13 cellular contexts compared by ENCODE assay signal in genomic region chr16:78478267-78478821, GRCh38.
DNase-seq lines count a peak whose midpoint lies in the region; ATAC-seq and TF ChIP-seq lines count a peak whose summit lies in the region.
"Had no signal": no experiment of that assay in that cellular context is flagged by ENCODE, and none has a peak within 500 bp of the region (broad histone marks: within the 10 kb centered on the region; RNA-seq: fewer than 3 reads in every experiment).

No MANE protein-coding gene starts in this region.

- no peak overlapping the region for H3K4me3 ChIP-seq in naive thymus-derived CD4-positive, alpha-beta T cell (ENCODE audit: low read length)
- H3K4me3 ChIP-seq in lower lobe of right lung: no peak overlapping the region
- H3K4me3 ChIP-seq: cardiac muscle cell had no signal

- ATAC-seq in naive thymus-derived CD4-positive, alpha-beta T cell: peak; percentile 54
- no peak for ATAC-seq in lower lobe of right lung
- ATAC-seq: right cardiac atrium; stimulated activated memory B cell treated with anti-CD40 and anti-IgM and Interleukin-4, amounts not matched to agents 10 μg/mL and 1 μg/mL and 100 μg/mL, for 72 hours had no signal

- no peaks in the 10 kb centered on the region for H3K9me3 ChIP-seq in naive thymus-derived CD4-positive, alpha-beta T cell (ENCODE audit: control insufficient read depth in 2 of 3, low read length in 3 of 3)
- H3K9me3 ChIP-seq in lower lobe of right lung: no peaks in the 10 kb centered on the region

- no peak overlapping the region for H3K27ac ChIP-seq in naive thymus-derived CD4-positive, alpha-beta T cell (ENCODE audit: low read depth, low read length)
- no peak overlapping the region for H3K27ac ChIP-seq in lower lobe of right lung
- H3K27ac ChIP-seq: cardiac muscle cell had no signal

- no peak overlapping the region for H3K27ac Mint-ChIP-seq in activated CD4-positive, alpha-beta memory T cell treated with anti-CD3 and anti-CD28 coated beads for 36 hours
- H3K27ac Mint-ChIP-seq in naive thymus-derived CD4-positive, alpha-beta T cell: no peak overlapping the region
- H3K27ac Mint-ChIP-seq: stimulated activated memory B cell treated with anti-CD40 and anti-IgM and Interleukin-4, amounts not matched to agents 10 μg/mL and 1 μg/mL and 100 μg/mL, for 72 hours had no signal

- DNase-seq in NOMO-1 (lab: John Stamatoyannopoulos, UW; ENCODE audit: unreplicated experiment in 2 of 2) (peak; percentile 7 to 27), NOMO-1 treated with dmso at 0.1 percent for 144 hours (lab: John Stamatoyannopoulos, UW; ENCODE audit: unreplicated experiment) (no peak), AG08395 (ENCODE audit: low spot score) (no peak), NCI-H526 treated with DMSO at 0.1 percent for 48 hours (lab: John Stamatoyannopoulos, UW) (no peak), lower lobe of right lung (no peak)
- peak; percentile 31 for DNase-seq in activated CD4-positive, alpha-beta memory T cell treated with anti-CD3 and anti-CD28 coated beads for 36 hours
- DNase-seq in naive thymus-derived CD4-positive, alpha-beta T cell: peak in 3 of 9 donors; percentile 5 to 8 (median 7)
- DNase-seq: activated CD4-positive, CD25-positive, alpha-beta regulatory T cell treated with anti-CD3 and anti-CD28 coated beads, Interleukin-2, amount 50 U/mL, for 72 hours; NCI-H446; right cardiac atrium had no signal

- no peaks in the 10 kb centered on the region for H3K27me3 Mint-ChIP-seq in activated CD4-positive, alpha-beta memory T cell treated with anti-CD3 and anti-CD28 coated beads for 36 hours
- H3K27me3 Mint-ChIP-seq in naive thymus-derived CD4-positive, alpha-beta T cell: no peaks in the 10 kb centered on the region
- H3K27me3 Mint-ChIP-seq: stimulated activated memory B cell treated with anti-CD40 and anti-IgM and Interleukin-4, amounts not matched to agents 10 μg/mL and 1 μg/mL and 100 μg/mL, for 72 hours had no signal

- H3K4me3 Mint-ChIP-seq in activated CD4-positive, alpha-beta memory T cell treated with anti-CD3 and anti-CD28 coated beads for 36 hours: no peak overlapping the region
- no peak overlapping the region for H3K4me3 Mint-ChIP-seq in naive thymus-derived CD4-positive, alpha-beta T cell
- H3K4me3 Mint-ChIP-seq: stimulated activated memory B cell treated with anti-CD40 and anti-IgM and Interleukin-4, amounts not matched to agents 10 μg/mL and 1 μg/mL and 100 μg/mL, for 72 hours had no signal

- H3K36me3 Mint-ChIP-seq in activated CD4-positive, alpha-beta memory T cell treated with anti-CD3 and anti-CD28 coated beads for 36 hours: no peaks in the 10 kb centered on the region
- no peaks in the 10 kb centered on the region for H3K36me3 Mint-ChIP-seq in naive thymus-derived CD4-positive, alpha-beta T cell
- H3K36me3 Mint-ChIP-seq: stimulated activated memory B cell treated with anti-CD40 and anti-IgM and Interleukin-4, amounts not matched to agents 10 μg/mL and 1 μg/mL and 100 μg/mL, for 72 hours had no signal

- TF ChIP-seq CTCF in LNCAP (IDR thresholded peaks at IDR 0.05) (peak; percentile 48), lower lobe of right lung (IDR thresholded peaks at IDR 0.05) (no peak)

- H3K4me1 ChIP-seq in naive thymus-derived CD4-positive, alpha-beta T cell (ENCODE audit: control insufficient read depth in 2 of 2, insufficient read depth in 2 of 2, low read length in 2 of 2): no peaks in the 10 kb centered on the region
- H3K4me1 ChIP-seq in lower lobe of right lung: no peaks in the 10 kb centered on the region

- intact Hi-C loops in activated CD4-positive, alpha-beta memory T cell treated with anti-CD3 and anti-CD28 coated beads for 36 hours (cut with micrococcal nuclease): no loop called here
- intact Hi-C loops in naive thymus-derived CD4-positive, alpha-beta T cell (cut with micrococcal nuclease): loop anchor here in 1 of 2 donors (1.0 kb wide), 1 partner anchor 1124 kb away; no protein-coding TSS in a partner anchor
- intact Hi-C loops in lower lobe of right lung (cut with DNase I): no loop called here

- CTCF ChIA-PET in activated CD4-positive, alpha-beta memory T cell treated with anti-CD3 and anti-CD28 coated beads for 36 hours (lab: Charles Lee): interaction anchor here (0.6 to 2.5 kb wide), 10 partner anchors 9 to 1988 kb away, joined by 3 to 16 read pairs (median 4); no protein-coding TSS in a partner anchor
- CTCF ChIA-PET in naive thymus-derived CD4-positive, alpha-beta T cell (lab: Charles Lee): interaction anchor here (0.6 to 1.3 kb wide), 6 partner anchors 8 to 1354 kb away, joined by 3 to 4 read pairs (median 3); no protein-coding TSS in a partner anchor

- no peaks in the 10 kb centered on the region for H3K9me3 Mint-ChIP-seq in activated CD4-positive, alpha-beta memory T cell treated with anti-CD3 and anti-CD28 coated beads for 36 hours
- H3K9me3 Mint-ChIP-seq in naive thymus-derived CD4-positive, alpha-beta T cell: no peaks in the 10 kb centered on the region
- H3K9me3 Mint-ChIP-seq: stimulated activated memory B cell treated with anti-CD40 and anti-IgM and Interleukin-4, amounts not matched to agents 10 μg/mL and 1 μg/mL and 100 μg/mL, for 72 hours had no signal

- H3K4me1 Mint-ChIP-seq in activated CD4-positive, alpha-beta memory T cell treated with anti-CD3 and anti-CD28 coated beads for 36 hours (ENCODE audit: low read depth): no peaks in the 10 kb centered on the region
- H3K4me1 Mint-ChIP-seq in naive thymus-derived CD4-positive, alpha-beta T cell: no peaks in the 10 kb centered on the region

- H3K36me3 ChIP-seq in naive thymus-derived CD4-positive, alpha-beta T cell (ENCODE audit: control insufficient read depth in 2 of 3, insufficient read depth in 3 of 3, low read length in 3 of 3): no peaks in the 10 kb centered on the region
- H3K36me3 ChIP-seq in lower lobe of right lung: no peaks in the 10 kb centered on the region
- H3K36me3 ChIP-seq: cardiac muscle cell had no signal

- POLR2A ChIA-PET in activated CD4-positive, alpha-beta memory T cell treated with anti-CD3 and anti-CD28 coated beads for 36 hours (lab: Charles Lee): no interaction called here
- POLR2A ChIA-PET in naive thymus-derived CD4-positive, alpha-beta T cell (lab: Charles Lee): no interaction called here

- no peaks in the 10 kb centered on the region for H3K27me3 ChIP-seq in naive thymus-derived CD4-positive, alpha-beta T cell (ENCODE audit: control insufficient read depth in 2 of 2, insufficient read depth in 2 of 2, low read length in 2 of 2)
- H3K27me3 ChIP-seq in lower lobe of right lung (ENCODE audit: low read depth): no peaks in the 10 kb centered on the region
- H3K27me3 ChIP-seq: cardiac muscle cell had no signal

Comparison
In these comparisons a context has a peak if more than half of its experiments do, and no peak if none do; other contexts are left out.
1. DNase-seq: peak in NOMO-1 (2 of 2) and activated CD4-positive, alpha-beta memory T cell treated with anti-CD3 and anti-CD28 coated beads for 36 hours (single experiment); none in NOMO-1 treated with dmso at 0.1 percent for 144 hours (single experiment), AG08395 (single experiment), NCI-H526 treated with DMSO at 0.1 percent for 48 hours (single experiment) and lower lobe of right lung (single experiment).